15 cellular contexts compared by ENCODE assay signal in the genomic region with DNA sequence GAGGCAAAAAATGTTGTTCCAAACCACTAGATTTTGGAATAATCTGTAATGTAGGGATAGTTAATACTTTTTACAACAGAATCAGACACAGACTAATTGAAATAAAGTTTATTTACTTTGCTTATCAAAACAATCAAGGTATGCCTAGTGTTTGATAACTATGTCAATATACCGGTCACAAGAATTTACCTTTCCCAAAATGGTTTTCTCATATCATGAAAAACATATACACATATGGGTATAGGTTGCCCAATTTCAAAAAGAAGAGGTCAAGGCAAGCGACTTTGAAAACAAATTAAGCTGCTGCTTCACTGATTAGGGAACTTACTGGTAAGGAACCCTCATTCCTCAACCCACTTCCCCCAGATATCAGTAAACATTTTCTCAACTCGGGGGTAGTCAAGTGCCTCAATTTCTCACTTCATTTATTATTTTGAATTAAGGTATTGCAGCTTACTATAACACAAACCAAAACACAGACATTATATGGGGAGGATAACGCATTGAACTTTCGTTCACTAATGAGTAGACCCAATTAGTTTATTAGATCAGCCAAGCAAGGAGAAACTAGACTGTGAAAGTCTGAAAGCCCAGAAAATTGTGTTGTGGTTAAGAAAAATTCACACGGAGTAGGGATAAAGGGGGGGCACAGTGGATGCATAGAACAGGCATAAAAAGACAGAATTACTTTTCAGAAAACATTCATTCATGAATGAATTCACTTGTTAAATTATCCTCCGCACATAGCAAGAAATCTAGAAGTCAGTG. TPM values are rescaled to one million over a fixed set of nuclear protein-coding genes. Genes with fewer than 3 reads are reported as not detected.
A peak's percentile ranks its signal among the peaks of the same experiment; 100 is the strongest.
DNase-seq lines count a peak whose midpoint lies in the region; ATAC-seq and TF ChIP-seq lines count a peak whose summit lies in the region.
"Had no signal": no experiment of that assay in that cellular context is flagged by ENCODE, and none has a peak within 500 bp of the region (broad histone marks: within the 10 kb centered on the region; RNA-seq: fewer than 3 reads in every experiment).

No MANE protein-coding gene starts in this region.

- H3K9me2 ChIP-seq in MM.1S (replicated peaks; ENCODE audit: insufficient read depth, low read length): no peaks in the 10 kb centered on the region

- H3K4me1 ChIP-seq in MM.1S (ENCODE audit: low read length): peaks cover 13% of the 10 kb centered on the region
- H3K4me1 ChIP-seq in neutrophil (ENCODE audit: control insufficient read depth in 1 of 2, insufficient read depth in 1 of 2, low read depth in 1 of 2, low read length in 1 of 2): peaks cover 20 to 26% of the 10 kb centered on the region in 2 experiments

- H3K9ac ChIP-seq in MM.1S (ENCODE audit: low read length): no peak overlapping the region

- H4K20me1 ChIP-seq in MM.1S (ENCODE audit: insufficient read depth, low read length): no peaks in the 10 kb centered on the region

- H3K4me1 Mint-ChIP-seq in CD4-positive, alpha-beta T cell (ENCODE audit: low read depth): peaks cover 41% of the 10 kb centered on the region
- H3K4me1 Mint-ChIP-seq in brain: peaks cover 36% of the 10 kb centered on the region

- no peak overlapping the region for H2AFZ ChIP-seq in MM.1S (ENCODE audit: low read length)

- H3K27ac ChIP-seq in CD4-positive, alpha-beta T cell (ENCODE audit: low read depth, low read length): no peak overlapping the region
- no peak overlapping the region for H3K27ac ChIP-seq in MM.1S (ENCODE audit: low read length)
- H3K27ac ChIP-seq in neutrophil: peak overlapping the region; percentile 86

- H3K36me3 ChIP-seq in MM.1S (replicated peaks; ENCODE audit: insufficient read depth, low read length) (no peaks in the 10 kb centered on the region), neutrophil (no peaks in the 10 kb centered on the region)
- H3K36me3 ChIP-seq: adrenal gland had no signal

- H3K9me3 ChIP-seq in CD4-positive, alpha-beta T cell (ENCODE audit: control insufficient read depth, low read length): no peaks in the 10 kb centered on the region
- H3K9me3 ChIP-seq in MM.1S (replicated peaks; ENCODE audit: insufficient read depth, low read length) (no peaks in the 10 kb centered on the region), neutrophil (no peaks in the 10 kb centered on the region)
- H3K9me3 ChIP-seq: adrenal gland had no signal

- H3K9me3 Mint-ChIP-seq in CD4-positive, alpha-beta T cell: no peaks in the 10 kb centered on the region
- peaks cover 0 to 9% (median 4%) of the 10 kb centered on the region in 5 experiments for H3K9me3 Mint-ChIP-seq in brain

- no peaks in the 10 kb centered on the region for H3K27me3 ChIP-seq in CD4-positive, alpha-beta T cell (ENCODE audit: control insufficient read depth, insufficient read depth, low read length)
- H3K27me3 ChIP-seq in MM.1S (replicated peaks; ENCODE audit: insufficient read depth, low read length) (no peaks in the 10 kb centered on the region), neutrophil (no peaks in the 10 kb centered on the region)
- H3K27me3 ChIP-seq: adrenal gland had no signal

- H3K4me2 ChIP-seq in MM.1S (ENCODE audit: low read depth, low read length): peak overlapping the region; percentile 81

- no peak for TF ChIP-seq CTCF in CD4-positive, alpha-beta T cell (IDR thresholded peaks at IDR 0.05)
- TF ChIP-seq CTCF in MM.1S (IDR thresholded peaks at IDR 0.05; ENCODE audit: low read length) (no peak), brain (conservative IDR thresholded peaks at IDR 0.05) (no peak), neutrophil (IDR thresholded peaks at IDR 0.05) (no peak)

- H3K36me3 Mint-ChIP-seq in CD4-positive, alpha-beta T cell (ENCODE audit: low read depth): no peaks in the 10 kb centered on the region
- no peaks in the 10 kb centered on the region for H3K36me3 Mint-ChIP-seq in brain

- peaks cover 10% of the 10 kb centered on the region for H3F3A ChIP-seq in MM.1S (ENCODE audit: insufficient read depth, low read length)

- 0 out of 2 replicates have a peak overlapping the region, but pooled peaks have one; percentile 89 for H3K4me3 ChIP-seq in MM.1S (ENCODE audit: low read length)
- H3K4me3 ChIP-seq in neutrophil (ENCODE audit: low read depth in 1 of 2, low read length in 1 of 2): peak overlapping the region; percentile 64 to 66

- peak overlapping the region; percentile 87 for H3K4me3 Mint-ChIP-seq in CD4-positive, alpha-beta T cell
- H3K4me3 Mint-ChIP-seq in brain: peak overlapping the region; percentile 60 to 91 (median 88)

- CTCF ChIA-PET in CD4-positive, alpha-beta T cell (lab: Charles Lee): no interaction called here

- no peaks in the 10 kb centered on the region for H3K79me2 ChIP-seq in MM.1S (ENCODE audit: low read length)

- peak overlapping the region; percentile 93 for H3K27ac Mint-ChIP-seq in CD4-positive, alpha-beta T cell
- H3K27ac Mint-ChIP-seq in brain: peak overlapping the region in 3 of 5 experiments; percentile 78 to 99 (median 96)

- no peak for ATAC-seq in CD4-positive, alpha-beta T cell (ENCODE audit: poor library complexity)
- ATAC-seq: activated CD4-positive, CD25-positive, alpha-beta regulatory T cell treated with anti-CD3 and anti-CD28 coated beads, Interleukin-2, amount 50 U/mL, for 24 hours had no signal

- intact Hi-C loops in CD4-positive, alpha-beta T cell (cut with DNase I, micrococcal nuclease): loop anchor here in 1 of 2 experiments (1.0 to 10.0 kb wide), 3 partner anchors 8 to 373 kb away; no protein-coding TSS in a partner anchor

- no peak for DNase-seq in CD4-positive, alpha-beta T cell
- DNase-seq in MM.1S (no peak), GM19238 (ENCODE audit: insufficient read length, low spot score) (no peak), MV-4-11 (lab: John Stamatoyannopoulos, UW) (no peak), inferior parietal cortex (ENCODE audit: extremely low spot score) (no peak)
- DNase-seq in stimulated activated CD4-positive, alpha-beta T cell treated with anti-CD3 and anti-CD28 coated beads, Interleukin-2, amount 100 ng/mL, for 24 hours: no peak
- DNase-seq: adrenal gland; COR-L47; effector CD4-positive, alpha-beta T cell; NCI-H226; retina; Right ventricle myocardium superior had no signal

- H3K27me3 Mint-ChIP-seq in CD4-positive, alpha-beta T cell: no peaks in the 10 kb centered on the region
- peaks cover 48% of the 10 kb centered on the region for H3K27me3 Mint-ChIP-seq in brain

- POLR2A ChIA-PET in CD4-positive, alpha-beta T cell (lab: Charles Lee): interaction anchor here (0.7 kb wide), 1 partner anchor 11 kb away, joined by 3 read pairs; no protein-coding TSS in a partner anchor

RNA-seq across cellular contexts. Expression of a gene that starts 9.0 kb away (rescaled TPM):
- 10 to 100 TPM; 78.0 to 86.8 TPM for total RNA-seq in CD4-positive, alpha-beta T cell
- 89.3 TPM for polyA plus RNA-seq in brain (ENCODE audit: insufficient read depth, low read depth, low replicate concordance)
